16 cellular contexts compared by ENCODE assay signal in the genomic region with DNA sequence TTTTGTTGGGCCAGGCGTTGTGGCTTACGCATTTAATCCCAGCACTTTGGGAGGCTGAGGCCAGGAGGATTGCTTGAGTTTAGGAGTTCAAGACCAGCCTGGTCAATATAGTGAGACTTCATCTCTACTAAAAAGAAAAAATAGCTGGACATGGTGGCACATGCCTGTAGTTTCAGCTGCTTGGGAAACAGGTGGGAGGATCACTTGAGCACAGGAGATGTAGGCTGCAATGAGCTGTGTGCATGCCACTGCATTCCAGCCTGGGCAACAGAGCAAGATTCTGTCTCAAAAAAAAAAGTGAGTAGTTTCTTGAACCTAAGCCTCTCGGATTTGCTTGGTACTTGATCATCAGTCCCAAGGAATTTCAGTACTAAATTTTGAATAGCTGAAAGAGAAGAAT.
"Had no signal": no experiment of that assay in that cellular context is flagged by ENCODE, and none has a peak within 500 bp of the region (broad histone marks: within the 10 kb centered on the region; RNA-seq: fewer than 3 reads in every experiment).

No MANE protein-coding gene starts in this region.

- H3K27ac Mint-ChIP-seq: neural progenitor cell had no signal

- H3K4me3 Mint-ChIP-seq: memory B cell, neural progenitor cell had no signal

- H3K4me1 Mint-ChIP-seq: neural progenitor cell had no signal

- DNase-seq: activated CD4-positive, alpha-beta T cell treated with anti-CD3 and anti-CD28 coated beads for 1 hour; activated CD4-positive, alpha-beta T cell treated with anti-CD3 and anti-CD28 coated beads, Interleukin-2, amount 50 U/mL, for 4 hours; activated naive CD4-positive, alpha-beta T cell treated with Interleukin-2 at 50 U/mL for 16 hours; activated T-cell treated with anti-CD3 and anti-CD28 coated beads, Interleukin-2, amount 50 U/mL, for 1 hour; cortex of kidney; erythroblast; foreskin keratinocyte; left colon; retina; spleen; stimulated activated CD4-positive, alpha-beta T cell treated with anti-CD3 and anti-CD28 coated beads, Interleukin-4, amount 100 ng/mL, for 1 hour; stimulated activated naive CD8-positive, alpha-beta T cell treated with anti-CD3 and anti-CD28 coated beads, Interleukin-15, Interleukin-2, amounts not matched to agents 100 U/mL and 50 U/mL, for 24 hours; T-helper 1 cell; tibial artery had no signal

- H3K9me3 Mint-ChIP-seq: memory B cell, neural progenitor cell had no signal

- H3K27me3 Mint-ChIP-seq: memory B cell had no signal
